1 cellular context compared by ENCODE assay signal in genomic region chr3:153903430-153903829, GRCh38.
TF ChIP-seq lines count a peak whose summit lies in the region.

No MANE protein-coding gene starts in this region.

TF ChIP-seq in WTC11, 78 proteins besides CTCF, POLR2A, EP300 and RAD21 (continued from another document):
- TF ChIP-seq PREB (CRISPR knock-in tag; IDR thresholded peaks at IDR 0.05; ENCODE audit: borderline replicate concordance) (no peak), NR2C2 (CRISPR knock-in tag; IDR thresholded peaks at IDR 0.05) (no peak), MYBL2 (CRISPR knock-in tag; IDR thresholded peaks at IDR 0.05) (no peak), NR1H2 (CRISPR knock-in tag; IDR thresholded peaks at IDR 0.05) (no peak), ZNF671 (CRISPR knock-in tag; IDR thresholded peaks at IDR 0.05) (no peak)
- TF ChIP-seq, protein P1, sequence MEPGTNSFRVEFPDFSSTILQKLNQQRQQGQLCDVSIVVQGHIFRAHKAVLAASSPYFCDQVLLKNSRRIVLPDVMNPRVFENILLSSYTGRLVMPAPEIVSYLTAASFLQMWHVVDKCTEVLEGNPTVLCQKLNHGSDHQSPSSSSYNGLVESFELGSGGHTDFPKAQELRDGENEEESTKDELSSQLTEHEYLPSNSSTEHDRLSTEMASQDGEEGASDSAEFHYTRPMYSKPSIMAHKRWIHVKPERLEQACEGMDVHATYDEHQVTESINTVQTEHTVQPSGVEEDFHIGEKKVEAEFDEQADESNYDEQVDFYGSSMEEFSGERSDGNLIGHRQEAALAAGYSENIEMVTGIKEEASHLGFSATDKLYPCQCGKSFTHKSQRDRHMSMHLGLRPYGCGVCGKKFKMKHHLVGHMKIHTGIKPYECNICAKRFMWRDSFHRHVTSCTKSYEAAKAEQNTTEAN (CRISPR knock-in tag; IDR thresholded peaks at IDR 0.05), result no peak
